In genomic region chr14:21087294-21088091, GRCh38 we compare ENCODE assay signal across 8 cellular contexts. TPM values are rescaled to one million over a fixed set of nuclear protein-coding genes. Genes with fewer than 3 reads are reported as not detected.
DNase-seq lines count a peak whose midpoint lies in the region; TF ChIP-seq lines count a peak whose summit lies in the region.

No MANE protein-coding gene starts in this region.

- intact Hi-C loops in activated T-helper 2 cell treated with anti-CD3 and anti-CD28 coated beads, Interferon-gamma antibody, Interleukin-2, Interleukin-4, amounts not matched to agents 10 μg/mL and 5 μg/mL and 100 μg/mL, durations not matched to agents 14 hours and 24 hours and 36 hours (cut with micrococcal nuclease) = loop anchor here (1.0 kb wide), 1 partner anchor 16 kb away; no protein-coding TSS in a partner anchor
- intact Hi-C loops in Caco-2 (cut with micrococcal nuclease; ENCODE audit: unreplicated experiment) = no loop called here

- peaks cover 10% of the 10 kb centered on the region for H3K4me1 Mint-ChIP-seq in activated T-helper 2 cell treated with anti-CD3 and anti-CD28 coated beads, Interferon-gamma antibody, Interleukin-2, Interleukin-4, amounts not matched to agents 10 μg/mL and 5 μg/mL and 100 μg/mL, durations not matched to agents 14 hours and 24 hours and 36 hours (ENCODE audit: low read depth)
- H3K4me1 Mint-ChIP-seq in Caco-2 (ENCODE audit: low read depth, unreplicated experiment) = peaks cover 8% of the 10 kb centered on the region

- no peak overlapping the region for H3K27ac Mint-ChIP-seq in activated T-helper 2 cell treated with anti-CD3 and anti-CD28 coated beads, Interferon-gamma antibody, Interleukin-2, Interleukin-4, amounts not matched to agents 10 μg/mL and 5 μg/mL and 100 μg/mL, durations not matched to agents 14 hours and 24 hours and 36 hours
- no peak overlapping the region for H3K27ac Mint-ChIP-seq in Caco-2 (ENCODE audit: unreplicated experiment)

- no peak overlapping the region for H3K4me3 Mint-ChIP-seq in activated T-helper 2 cell treated with anti-CD3 and anti-CD28 coated beads, Interferon-gamma antibody, Interleukin-2, Interleukin-4, amounts not matched to agents 10 μg/mL and 5 μg/mL and 100 μg/mL, durations not matched to agents 14 hours and 24 hours and 36 hours (ENCODE audit: low read depth)
- H3K4me3 Mint-ChIP-seq in Caco-2 (ENCODE audit: unreplicated experiment) = no peak overlapping the region

- DNase-seq in DMS79 treated with DMSO at 0.1 percent for 48 hours (lab: John Stamatoyannopoulos, UW) = peak; percentile 83
- peak; percentile 90 for DNase-seq in HFF-Myc (ENCODE audit: extremely low read depth, low read depth)
- DNase-seq in NCI-H2227 treated with DMSO at 0.1 percent for 48 hours (lab: John Stamatoyannopoulos, UW) = peak; percentile 95
- peak; percentile 71 for DNase-seq in activated T-helper 2 cell treated with anti-CD3 and anti-CD28 coated beads, Interferon-gamma antibody, Interleukin-2, Interleukin-4, amounts not matched to agents 10 μg/mL and 5 μg/mL and 100 μg/mL, durations not matched to agents 14 hours and 24 hours and 36 hours (ENCODE audit: low spot score)
- DNase-seq in foreskin melanocyte = peak; percentile 16
- DNase-seq in osteoblast (ENCODE audit: insufficient read length, low spot score, missing footprints) = peak; percentile 98
- no peak for DNase-seq in Caco-2
- DNase-seq in GM20000 (ENCODE audit: low spot score) = no peak

- H3K27me3 ChIP-seq in osteoblast (ENCODE audit: insufficient read depth, low read length) = no peaks in the 10 kb centered on the region
- no peaks in the 10 kb centered on the region for H3K27me3 ChIP-seq in Caco-2 (replicated peaks; ENCODE audit: control insufficient read depth, insufficient read depth, low read length)

- peaks cover 55% of the 10 kb centered on the region for H3K36me3 ChIP-seq in osteoblast (ENCODE audit: insufficient read depth, low read length)
- peaks cover 4% of the 10 kb centered on the region for H3K36me3 ChIP-seq in Caco-2 (ENCODE audit: control insufficient read depth, insufficient read depth, low read length)

- H4K20me1 ChIP-seq in osteoblast (ENCODE audit: insufficient read depth, low read length) = peaks cover 5% of the 10 kb centered on the region

- CTCF ChIA-PET in Caco-2 (lab: Charles Lee) = interaction anchor here (0.6 to 1.7 kb wide), 5 partner anchors 10 to 369 kb away, joined by 3 to 5 read pairs (median 3); no protein-coding TSS in a partner anchor

- no peaks in the 10 kb centered on the region for H3K27me3 Mint-ChIP-seq in activated T-helper 2 cell treated with anti-CD3 and anti-CD28 coated beads, Interferon-gamma antibody, Interleukin-2, Interleukin-4, amounts not matched to agents 10 μg/mL and 5 μg/mL and 100 μg/mL, durations not matched to agents 14 hours and 24 hours and 36 hours (ENCODE audit: low read depth)
- H3K27me3 Mint-ChIP-seq in Caco-2 (ENCODE audit: insufficient read depth, unreplicated experiment) = no peaks in the 10 kb centered on the region

- no peak overlapping the region for H2AFZ ChIP-seq in osteoblast (ENCODE audit: low read length)

- H3K27ac ChIP-seq in osteoblast (ENCODE audit: low read depth, low read length) = peak overlapping the region; percentile 80

- TF ChIP-seq CTCF in HFF-Myc (IDR thresholded peaks at IDR 0.05; ENCODE audit: low read depth, low read length, missing control alignments) (no peak), osteoblast (IDR thresholded peaks at IDR 0.05; ENCODE audit: extremely low read depth, low read depth, low read length) (no peak), Caco-2 (IDR thresholded peaks at IDR 0.05; ENCODE audit: insufficient read depth in 1 of 2, low read depth in 1 of 2, low read length in 1 of 2, severe bottlenecking in 1 of 2, unreplicated experiment in 1 of 2) (no peak), GM20000 (IDR thresholded peaks at IDR 0.05; ENCODE audit: extremely low read depth, missing control alignments) (no peak)

- BruUV-seq in Caco-2 (replicated peaks; lab: Mats Ljungman, UMichigan) = no TSS peak

- H3K9me3 Mint-ChIP-seq in activated T-helper 2 cell treated with anti-CD3 and anti-CD28 coated beads, Interferon-gamma antibody, Interleukin-2, Interleukin-4, amounts not matched to agents 10 μg/mL and 5 μg/mL and 100 μg/mL, durations not matched to agents 14 hours and 24 hours and 36 hours = no peaks in the 10 kb centered on the region
- H3K9me3 Mint-ChIP-seq in Caco-2 (ENCODE audit: unreplicated experiment) = no peaks in the 10 kb centered on the region

- H3K9me3 ChIP-seq in osteoblast (ENCODE audit: low read depth, low read length) (no peaks in the 10 kb centered on the region), Caco-2 (no peaks in the 10 kb centered on the region)

- H3K4me1 ChIP-seq in osteoblast (ENCODE audit: insufficient read depth, low read length) (peaks cover 10% of the 10 kb centered on the region), Caco-2 (no peaks in the 10 kb centered on the region; the same call in 1 of the 2 replicates)

- H3K4me3 ChIP-seq in HFF-Myc (replicated peaks; ENCODE audit: low read depth, low read length) (no peak overlapping the region), osteoblast (ENCODE audit: insufficient read depth, low read length) (no peak overlapping the region), Caco-2 (ENCODE audit: low read depth, low read length) (no peak overlapping the region)

- H3K36me3 Mint-ChIP-seq in activated T-helper 2 cell treated with anti-CD3 and anti-CD28 coated beads, Interferon-gamma antibody, Interleukin-2, Interleukin-4, amounts not matched to agents 10 μg/mL and 5 μg/mL and 100 μg/mL, durations not matched to agents 14 hours and 24 hours and 36 hours (ENCODE audit: low read depth) = peaks cover 7% of the 10 kb centered on the region
- peaks cover 24% of the 10 kb centered on the region for H3K36me3 Mint-ChIP-seq in Caco-2 (ENCODE audit: insufficient read depth, unreplicated experiment)

- POLR2A ChIA-PET in Caco-2 (lab: Charles Lee) = interaction anchor here (0.7 kb wide), 1 partner anchor 90 kb away, joined by 3 read pairs; no protein-coding TSS in a partner anchor

- no peaks in the 10 kb centered on the region for H3K79me2 ChIP-seq in osteoblast (ENCODE audit: insufficient read depth, low read length)

- no peak overlapping the region for H3K4me2 ChIP-seq in osteoblast (ENCODE audit: insufficient read depth, low read length)

RNA-seq across cellular contexts. Expression of gene ZNF219, which starts 11.0 kb away (rescaled TPM):
- total RNA-seq in activated T-helper 2 cell treated with anti-CD3 and anti-CD28 coated beads, Interferon-gamma antibody, Interleukin-2, Interleukin-4, amounts not matched to agents 10 μg/mL and 5 μg/mL and 100 μg/mL, durations not matched to agents 14 hours and 24 hours and 36 hours = 9.4 and 11.0 TPM in 2 replicates
- total RNA-seq in osteoblast = 8.3 and 9.4 TPM in 2 replicates
- 34.1 and 35.2 TPM in 2 replicates for total RNA-seq in Caco-2 (2022)

RNA-seq across cellular contexts. Expression of gene TMEM253, which starts 13.4 kb away (rescaled TPM):
- total RNA-seq in activated T-helper 2 cell treated with anti-CD3 and anti-CD28 coated beads, Interferon-gamma antibody, Interleukin-2, Interleukin-4, amounts not matched to agents 10 μg/mL and 5 μg/mL and 100 μg/mL, durations not matched to agents 14 hours and 24 hours and 36 hours = not detected in 2 replicates
- total RNA-seq in osteoblast = not detected in 2 replicates
- 0.98 and 1.0 TPM in 2 replicates for total RNA-seq in Caco-2 (2022)

RNA-seq across cellular contexts. Expression of gene ARHGEF40, which starts 17.4 kb away (rescaled TPM):
- 0.05 and 0.16 TPM in 2 replicates for total RNA-seq in activated T-helper 2 cell treated with anti-CD3 and anti-CD28 coated beads, Interferon-gamma antibody, Interleukin-2, Interleukin-4, amounts not matched to agents 10 μg/mL and 5 μg/mL and 100 μg/mL, durations not matched to agents 14 hours and 24 hours and 36 hours
- total RNA-seq in osteoblast (33.3 and 35.4 TPM in 2 replicates), Caco-2 (2022) (6.5 and 7.1 TPM in 2 replicates)

RNA-seq across cellular contexts. Expression of gene RNASE8, which starts 29.9 kb away (rescaled TPM):
- total RNA-seq in activated T-helper 2 cell treated with anti-CD3 and anti-CD28 coated beads, Interferon-gamma antibody, Interleukin-2, Interleukin-4, amounts not matched to agents 10 μg/mL and 5 μg/mL and 100 μg/mL, durations not matched to agents 14 hours and 24 hours and 36 hours = not detected in 2 replicates
- not detected in 2 replicates for total RNA-seq in osteoblast
- not detected in 2 replicates for total RNA-seq in Caco-2 (2022)

RNA-seq across cellular contexts. Expression of gene RNASE7, which starts 45.3 kb away (rescaled TPM):
- total RNA-seq in activated T-helper 2 cell treated with anti-CD3 and anti-CD28 coated beads, Interferon-gamma antibody, Interleukin-2, Interleukin-4, amounts not matched to agents 10 μg/mL and 5 μg/mL and 100 μg/mL, durations not matched to agents 14 hours and 24 hours and 36 hours = not detected in 2 replicates
- not detected in 2 replicates for total RNA-seq in osteoblast
- not detected in 2 replicates for total RNA-seq in Caco-2 (2022)

Comparison
In these comparisons a context has a peak if more than half of its experiments do, and no peak if none do; other contexts are left out.
1. DNase-seq: peak in DMS79 treated with DMSO at 0.1 percent for 48 hours (single experiment), HFF-Myc (single experiment), NCI-H2227 treated with DMSO at 0.1 percent for 48 hours (single experiment), activated T-helper 2 cell treated with anti-CD3 and anti-CD28 coated beads, Interferon-gamma antibody, Interleukin-2, Interleukin-4, amounts not matched to agents 10 μg/mL and 5 μg/mL and 100 μg/mL, durations not matched to agents 14 hours and 24 hours and 36 hours (single experiment), foreskin melanocyte (single experiment) and osteoblast (single experiment); none in Caco-2 (0 of 2) and GM20000 (single experiment).